Comparison of ENCODE assay signal across 9 cellular contexts in the genomic region with DNA sequence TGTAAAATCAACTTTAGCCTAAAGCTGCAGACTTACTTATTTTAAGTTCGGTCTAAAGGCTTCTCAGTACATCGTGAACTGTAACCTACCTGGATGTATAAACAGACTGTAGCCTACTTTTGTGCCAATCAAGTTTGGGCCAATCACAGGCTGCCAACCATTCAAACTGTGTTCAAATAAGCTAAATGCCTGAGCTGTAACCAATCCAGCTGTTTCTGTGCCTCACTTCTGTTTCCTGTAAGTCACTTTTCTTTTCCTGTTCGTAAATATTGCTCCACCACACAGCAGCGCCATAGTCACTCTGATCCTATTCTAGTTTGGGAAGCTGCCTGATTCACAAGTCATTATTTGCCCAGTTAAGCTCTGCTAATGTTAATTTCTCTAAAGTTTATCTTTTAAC. TPM values are rescaled to one million over a fixed set of nuclear protein-coding genes. Genes with fewer than 3 reads are reported as not detected.
DNase-seq lines count a peak whose midpoint lies in the region; ATAC-seq and TF ChIP-seq lines count a peak whose summit lies in the region.
"Had no signal": no experiment of that assay in that cellular context is flagged by ENCODE, and none has a peak within 500 bp of the region (broad histone marks: within the 10 kb centered on the region; RNA-seq: fewer than 3 reads in every experiment).

No MANE protein-coding gene starts in this region.

- WGBS in right lobe of liver (ENCODE audit: insufficient coverage, low coverage, low lambda C conversion rate, missing lambda C conversion rate) = 3% methylated on average over 4 of the region's 4 CpGs

- DNase-seq in GM12865 (ENCODE audit: low read depth) = peak; percentile 17
- peak; percentile 3 for DNase-seq in KG1 (lab: John Stamatoyannopoulos, UW)
- peak; percentile 7 for DNase-seq in activated T-helper 1 cell treated with anti-CD3 and anti-CD28 coated beads, Interleukin-12 subunit alpha, Interleukin-12 subunit beta, Interleukin-2, Interleukin-4 antibody, amounts not matched to agents 30 ng/mL and 10 ng/mL and 1 ng/mL, durations not matched to agents 14 hours and 24 hours and 36 hours (ENCODE audit: low spot score)
- peak in 2 of 3 donors; percentile 61 to 78 for DNase-seq in right lobe of liver
- no peak for DNase-seq in EL
- DNase-seq in NCI-H446 treated with DMSO at 0.1 percent for 48 hours (lab: John Stamatoyannopoulos, UW) = no peak
- DNase-seq: thyroid gland had no signal

- H3K27ac Mint-ChIP-seq in activated T-helper 1 cell treated with anti-CD3 and anti-CD28 coated beads, Interleukin-12 subunit alpha, Interleukin-12 subunit beta, Interleukin-2, Interleukin-4 antibody, amounts not matched to agents 30 ng/mL and 10 ng/mL and 1 ng/mL, durations not matched to agents 14 hours and 24 hours and 36 hours = no peak overlapping the region

- H3K36me3 ChIP-seq in right lobe of liver = no peaks in the 10 kb centered on the region
- H3K36me3 ChIP-seq: thyroid gland had no signal

- H3K9me3 ChIP-seq in right lobe of liver = no peaks in the 10 kb centered on the region
- H3K9me3 ChIP-seq: thyroid gland had no signal

- no peak overlapping the region for H3K4me3 Mint-ChIP-seq in activated T-helper 1 cell treated with anti-CD3 and anti-CD28 coated beads, Interleukin-12 subunit alpha, Interleukin-12 subunit beta, Interleukin-2, Interleukin-4 antibody, amounts not matched to agents 30 ng/mL and 10 ng/mL and 1 ng/mL, durations not matched to agents 14 hours and 24 hours and 36 hours
- H3K4me3 Mint-ChIP-seq: neural crest cell had no signal

- H3K9me3 Mint-ChIP-seq in activated T-helper 1 cell treated with anti-CD3 and anti-CD28 coated beads, Interleukin-12 subunit alpha, Interleukin-12 subunit beta, Interleukin-2, Interleukin-4 antibody, amounts not matched to agents 30 ng/mL and 10 ng/mL and 1 ng/mL, durations not matched to agents 14 hours and 24 hours and 36 hours = no peaks in the 10 kb centered on the region
- H3K9me3 Mint-ChIP-seq: neural crest cell had no signal

- H3K4me3 ChIP-seq in GM12865 (ENCODE audit: low read depth, low read length) (no peak overlapping the region), right lobe of liver (peak overlapping the region in 2 of 3 donors; percentile 31 to 39)
- H3K4me3 ChIP-seq: thyroid gland had no signal

- H3K27ac ChIP-seq in right lobe of liver = peak overlapping the region; percentile 21 to 71 (median 36)
- H3K27ac ChIP-seq: thyroid gland had no signal

- H3K36me3 Mint-ChIP-seq in activated T-helper 1 cell treated with anti-CD3 and anti-CD28 coated beads, Interleukin-12 subunit alpha, Interleukin-12 subunit beta, Interleukin-2, Interleukin-4 antibody, amounts not matched to agents 30 ng/mL and 10 ng/mL and 1 ng/mL, durations not matched to agents 14 hours and 24 hours and 36 hours (ENCODE audit: low read depth) = no peaks in the 10 kb centered on the region

- TF ChIP-seq POLR2A in right lobe of liver (IDR thresholded peaks at IDR 0.05) = peak; percentile 72

- no peaks in the 10 kb centered on the region for H3K27me3 ChIP-seq in right lobe of liver
- H3K27me3 ChIP-seq: thyroid gland had no signal

- peak; percentile 93 to 96 (median 95) for ATAC-seq in right lobe of liver
- no peak for ATAC-seq in HG03442 (IDR thresholded peaks at IDR 0.05; ENCODE audit: unreplicated experiment)

- intact Hi-C loops in activated T-helper 1 cell treated with anti-CD3 and anti-CD28 coated beads, Interleukin-12 subunit alpha, Interleukin-12 subunit beta, Interleukin-2, Interleukin-4 antibody, amounts not matched to agents 30 ng/mL and 10 ng/mL and 1 ng/mL, durations not matched to agents 14 hours and 24 hours and 36 hours (cut with micrococcal nuclease) = no loop called here
- intact Hi-C loops in right lobe of liver (cut with DNase I) = no loop called here

- TF ChIP-seq CTCF in GM12865 (IDR thresholded peaks at IDR 0.05; ENCODE audit: insufficient read depth, low read depth, low read length, missing control alignments) = no peak
- no peak for TF ChIP-seq CTCF in right lobe of liver (IDR thresholded peaks at IDR 0.05)

- H3K4me1 ChIP-seq in right lobe of liver = peaks cover 0 to 11% (median 5%) of the 10 kb centered on the region in 4 donors
- H3K4me1 ChIP-seq: thyroid gland had no signal

- H3K27me3 Mint-ChIP-seq in activated T-helper 1 cell treated with anti-CD3 and anti-CD28 coated beads, Interleukin-12 subunit alpha, Interleukin-12 subunit beta, Interleukin-2, Interleukin-4 antibody, amounts not matched to agents 30 ng/mL and 10 ng/mL and 1 ng/mL, durations not matched to agents 14 hours and 24 hours and 36 hours (ENCODE audit: insufficient read depth) = peaks cover 32% of the 10 kb centered on the region

- peaks cover 11% of the 10 kb centered on the region for H3K4me1 Mint-ChIP-seq in activated T-helper 1 cell treated with anti-CD3 and anti-CD28 coated beads, Interleukin-12 subunit alpha, Interleukin-12 subunit beta, Interleukin-2, Interleukin-4 antibody, amounts not matched to agents 30 ng/mL and 10 ng/mL and 1 ng/mL, durations not matched to agents 14 hours and 24 hours and 36 hours (ENCODE audit: low read depth)
- H3K4me1 Mint-ChIP-seq: neural crest cell had no signal

RNA-seq across cellular contexts. Expression of a gene that starts 37.5 kb away (rescaled TPM):
- total RNA-seq in activated T-helper 1 cell treated with anti-CD3 and anti-CD28 coated beads, Interleukin-12 subunit alpha, Interleukin-12 subunit beta, Interleukin-2, Interleukin-4 antibody, amounts not matched to agents 30 ng/mL and 10 ng/mL and 1 ng/mL, durations not matched to agents 14 hours and 24 hours and 36 hours = not detected in 2 replicates
- 1 to 10 TPM in 3 of 6 experiments, under 1 TPM in 1, not detected in 2; 0.68 to 2.2 (median 1.6) TPM for total RNA-seq in right lobe of liver
- total RNA-seq: neural crest cell, thyroid gland had no signal

RNA-seq across cellular contexts. Expression of a gene that starts 40.3 kb away (rescaled TPM):
- 5.4 and 5.5 TPM in 2 replicates for total RNA-seq in activated T-helper 1 cell treated with anti-CD3 and anti-CD28 coated beads, Interleukin-12 subunit alpha, Interleukin-12 subunit beta, Interleukin-2, Interleukin-4 antibody, amounts not matched to agents 30 ng/mL and 10 ng/mL and 1 ng/mL, durations not matched to agents 14 hours and 24 hours and 36 hours
- 1 to 10 TPM; 3.3 to 4.7 (median 3.9) TPM for total RNA-seq in right lobe of liver

RNA-seq across cellular contexts. Expression of a gene that starts 46.1 kb away (rescaled TPM):
- total RNA-seq in activated T-helper 1 cell treated with anti-CD3 and anti-CD28 coated beads, Interleukin-12 subunit alpha, Interleukin-12 subunit beta, Interleukin-2, Interleukin-4 antibody, amounts not matched to agents 30 ng/mL and 10 ng/mL and 1 ng/mL, durations not matched to agents 14 hours and 24 hours and 36 hours = not detected in 2 replicates
- 10 to 100 TPM in 5 of 6 experiments, 1 to 10 TPM in 1; 2.2 to 53.7 (median 16.6) TPM for total RNA-seq in right lobe of liver

Comparison
In these comparisons a context has a peak if more than half of its experiments do, and no peak if none do; other contexts are left out.
1. DNase-seq: peak in GM12865 (single experiment), KG1 (single experiment), activated T-helper 1 cell treated with anti-CD3 and anti-CD28 coated beads, Interleukin-12 subunit alpha, Interleukin-12 subunit beta, Interleukin-2, Interleukin-4 antibody, amounts not matched to agents 30 ng/mL and 10 ng/mL and 1 ng/mL, durations not matched to agents 14 hours and 24 hours and 36 hours (single experiment) and right lobe of liver (2 of 3); none in EL (single experiment) and NCI-H446 treated with DMSO at 0.1 percent for 48 hours (single experiment).